ENCODE assay signal across 8 cellular contexts in genomic region chr6:47479156-47479541, GRCh38. TPM values are rescaled to one million over a fixed set of nuclear protein-coding genes. Genes with fewer than 3 reads are reported as not detected.
A peak's percentile ranks its signal among the peaks of the same experiment; 100 is the strongest.
DNase-seq lines count a peak whose midpoint lies in the region; ATAC-seq and TF ChIP-seq lines count a peak whose summit lies in the region.

No MANE protein-coding gene starts in this region.

- intact Hi-C loops in lower leg skin (cut with DNase I; ENCODE audit: low total_unique reads), result no loop called here

- no peak overlapping the region for H3K9ac ChIP-seq in parathyroid adenoma

- peak overlapping the region in 3 of 4 donors; percentile 96 to 99 (median 98) for H3K27ac ChIP-seq in Peyer's patch
- no peak overlapping the region for H3K27ac ChIP-seq in esophagus (ENCODE audit: low read depth in 2 of 2, low read length in 1 of 2)
- peak overlapping the region; percentile 97 for H3K27ac ChIP-seq in parathyroid adenoma
- no peak overlapping the region for H3K27ac ChIP-seq in substantia nigra (ENCODE audit: low read depth, low read length, poor library complexity, severe bottlenecking)

- TF ChIP-seq POLR2A in Peyer's patch (IDR thresholded peaks at IDR 0.05), result no peak
- TF ChIP-seq POLR2A in lower leg skin (IDR thresholded peaks at IDR 0.05), result no peak

- H3K4me2 ChIP-seq in parathyroid adenoma (ENCODE audit: low read length), result peak overlapping the region; percentile 88

- H3K79me2 ChIP-seq in parathyroid adenoma, result peaks cover 12% of the 10 kb centered on the region

- H3K27me3 ChIP-seq in Peyer's patch, result no peaks in the 10 kb centered on the region
- H3K27me3 ChIP-seq in esophagus (ENCODE audit: control insufficient read depth in 1 of 2, insufficient read depth in 2 of 2, low read length in 2 of 2), result no peaks in the 10 kb centered on the region
- no peaks in the 10 kb centered on the region for H3K27me3 ChIP-seq in parathyroid adenoma (ENCODE audit: control insufficient read depth, insufficient read depth, low read length)

- no peak for DNase-seq in GM12864 (ENCODE audit: low read depth)
- DNase-seq in Peyer's patch, result no peak
- DNase-seq in lower leg skin (ENCODE audit: low spot score in 2 of 2), result no peak
- no peak for DNase-seq in kidney glomerular epithelial cell (lab: John Stamatoyannopoulos, UW)
- DNase-seq in substantia nigra (lab: John Stamatoyannopoulos, UW), result no peak

- H3K4me3 ChIP-seq in GM12864 (ENCODE audit: low read depth, low read length), result peak overlapping the region; percentile 97
- peak overlapping the region; percentile 78 to 92 (median 88) for H3K4me3 ChIP-seq in Peyer's patch
- peak overlapping the region; percentile 20 to 98 for H3K4me3 ChIP-seq in esophagus (ENCODE audit: low read depth in 1 of 2, low read length in 2 of 2)
- H3K4me3 ChIP-seq in parathyroid adenoma (ENCODE audit: low read depth, low read length), result peak overlapping the region; percentile 99
- H3K4me3 ChIP-seq in lower leg skin (ENCODE audit: low read depth, poor library complexity, severe bottlenecking), result no peak overlapping the region

- TF ChIP-seq CTCF in GM12864 (IDR thresholded peaks at IDR 0.05; ENCODE audit: low read depth, low read length, missing control alignments), result no peak
- no peak for TF ChIP-seq CTCF in Peyer's patch (IDR thresholded peaks at IDR 0.05)
- TF ChIP-seq CTCF in parathyroid adenoma (IDR thresholded peaks at IDR 0.05), result no peak
- no peak for TF ChIP-seq CTCF in lower leg skin (IDR thresholded peaks at IDR 0.05)

- H2AFZ ChIP-seq in parathyroid adenoma, result peak overlapping the region; percentile 97

- H3K9me3 ChIP-seq in Peyer's patch, result no peaks in the 10 kb centered on the region
- H3K9me3 ChIP-seq in esophagus (ENCODE audit: control insufficient read depth in 2 of 2, insufficient read depth in 1 of 2, low read depth in 1 of 2, low read length in 1 of 2), result no peaks in the 10 kb centered on the region
- no peaks in the 10 kb centered on the region for H3K9me3 ChIP-seq in parathyroid adenoma (ENCODE audit: control insufficient read depth, low read length)

- 3 to 5% methylated on average over 5 of the region's 5 CpGs for WGBS in esophagus, 2 donors
- WGBS in lower leg skin, 2 donors, result 6 to 7% methylated on average over 5 of the region's 5 CpGs

- H3K4me1 ChIP-seq in Peyer's patch, result peaks cover 0 to 31% (median 5%) of the 10 kb centered on the region in 4 donors
- H3K4me1 ChIP-seq in esophagus (ENCODE audit: control insufficient read depth in 2 of 2, insufficient read depth in 2 of 2, low read length in 1 of 2), result peaks cover 2 to 4% of the 10 kb centered on the region in 2 donors
- H3K4me1 ChIP-seq in parathyroid adenoma, result peaks cover 6% of the 10 kb centered on the region

- ATAC-seq in GM21723 (IDR thresholded peaks at IDR 0.05; ENCODE audit: unreplicated experiment), result no peak

- no peaks in the 10 kb centered on the region for H3K36me3 ChIP-seq in Peyer's patch
- H3K36me3 ChIP-seq in esophagus (ENCODE audit: control insufficient read depth in 2 of 2, insufficient read depth in 2 of 2, low read length in 1 of 2), result no peaks in the 10 kb centered on the region
- no peaks in the 10 kb centered on the region for H3K36me3 ChIP-seq in parathyroid adenoma (ENCODE audit: control insufficient read depth, insufficient read depth, low read length)

RNA-seq across cellular contexts. Expression of gene CD2AP, which starts 1.6 kb away (rescaled TPM):
- total RNA-seq in Peyer's patch (100 to 1,000 TPM in 2 of 4 donors, 10 to 100 TPM in 2; 59.4 to 151 (median 96.8) TPM), lower leg skin (10 to 100 TPM; 24.0 to 30.2 (median 26.4) TPM)
- 10 to 100 TPM; 12.9 to 14.8 TPM for polyA plus RNA-seq in esophagus

Comparison
In these comparisons a context has a peak if more than half of its experiments do, and no peak if none do; other contexts are left out.
1. H3K27ac ChIP-seq: peak in Peyer's patch (3 of 4) and parathyroid adenoma (single experiment); none in esophagus (0 of 2) and substantia nigra (single experiment).